ENCODE assay signal across 16 cellular contexts in the genomic region with DNA sequence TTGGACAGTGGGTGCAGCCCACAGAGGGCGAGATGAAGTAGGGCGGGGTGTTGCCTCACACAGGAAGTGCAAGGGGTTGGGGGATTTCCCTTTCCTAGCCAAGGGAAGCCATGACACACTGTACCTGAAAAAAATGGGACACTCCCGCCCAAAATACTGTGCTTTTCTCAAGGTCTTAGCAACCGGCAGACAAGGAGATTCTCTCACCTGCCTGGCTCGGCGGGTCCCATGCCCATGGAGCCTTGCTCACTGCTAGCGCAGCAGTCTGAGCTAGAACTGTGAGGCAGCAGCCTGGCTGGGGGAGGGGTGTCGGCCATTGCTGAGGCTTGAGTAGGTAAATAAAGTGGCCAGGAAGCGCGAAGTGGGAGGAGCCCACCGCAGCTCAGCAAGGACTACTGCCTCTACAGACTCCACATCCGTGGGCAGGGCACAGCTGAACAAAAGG.
DNase-seq lines count a peak whose midpoint lies in the region; ATAC-seq and TF ChIP-seq lines count a peak whose summit lies in the region.
"Had no signal": no experiment of that assay in that cellular context is flagged by ENCODE, and none has a peak within 500 bp of the region (broad histone marks: within the 10 kb centered on the region; RNA-seq: fewer than 3 reads in every experiment).

No MANE protein-coding gene starts in this region.

- peaks cover 17% of the 10 kb centered on the region for H3K9me3 Mint-ChIP-seq in stimulated activated effector memory CD8-positive, alpha-beta T cell treated with anti-CD3 and anti-CD28 coated beads, Interleukin-12 subunit alpha, Interleukin-12 subunit beta, amount 100 ng/mL, for 72 hours

- H3K79me2 ChIP-seq in Karpas-422 (ENCODE audit: low read length), result no peaks in the 10 kb centered on the region

- no peaks in the 10 kb centered on the region for H3K9me2 ChIP-seq in Karpas-422 (replicated peaks; ENCODE audit: insufficient read depth, low read length)

- no peaks in the 10 kb centered on the region for H4K20me1 ChIP-seq in Karpas-422 (ENCODE audit: insufficient read depth, low read depth, low read length)

- peak; percentile 20 for DNase-seq in activated T-cell treated with anti-CD3 and anti-CD28 coated beads, Interleukin-2, amount 50 U/mL, for 1 hour
- DNase-seq in activated T-cell treated with anti-CD3 and anti-CD28 coated beads for 4 hours (no peak), foreskin keratinocyte (no peak), Karpas-422 (no peak)
- peak; percentile 15 for DNase-seq in activated CD8-positive, alpha-beta memory T cell treated with anti-CD3 and anti-CD28 coated beads, Interleukin-2, amount 50 U/mL, for 4 hours
- DNase-seq in stimulated activated effector memory CD8-positive, alpha-beta T cell treated with anti-CD3 and anti-CD28 coated beads, Interleukin-12 subunit alpha, Interleukin-12 subunit beta, amount 100 ng/mL, for 72 hours (ENCODE audit: low spot score in 2 of 2), result peak; percentile 21 to 64
- DNase-seq: ACHN, NCI-H1436, NCI-H774 had no signal

- H3K9me3 ChIP-seq in Karpas-422 (ENCODE audit: low read length), result no peaks in the 10 kb centered on the region

- H3K4me3 ChIP-seq in Karpas-422 (ENCODE audit: low read length), result no peak overlapping the region
- H3K4me3 ChIP-seq: heart left ventricle had no signal

- H3K27ac Mint-ChIP-seq in stimulated activated effector memory CD8-positive, alpha-beta T cell treated with anti-CD3 and anti-CD28 coated beads, Interleukin-12 subunit alpha, Interleukin-12 subunit beta, amount 100 ng/mL, for 72 hours, result peak overlapping the region; percentile 88
- H3K27ac Mint-ChIP-seq: activated T-helper 2 cell treated with anti-CD3 and anti-CD28 coated beads, Interferon-gamma antibody, Interleukin-2, Interleukin-4, amounts not matched to agents 10 μg/mL and 5 μg/mL and 100 μg/mL, durations not matched to agents 14 hours and 24 hours and 36 hours had no signal

- no peak overlapping the region for H3K27ac ChIP-seq in foreskin keratinocyte
- H3K27ac ChIP-seq in Karpas-422 (ENCODE audit: low read length), result no peak overlapping the region
- H3K27ac ChIP-seq: epithelial cell of prostate, heart left ventricle had no signal

- no peak overlapping the region for H3K9ac ChIP-seq in Karpas-422 (ENCODE audit: low read length)

- peaks cover 9% of the 10 kb centered on the region for H3K36me3 Mint-ChIP-seq in stimulated activated effector memory CD8-positive, alpha-beta T cell treated with anti-CD3 and anti-CD28 coated beads, Interleukin-12 subunit alpha, Interleukin-12 subunit beta, amount 100 ng/mL, for 72 hours

- ATAC-seq in foreskin keratinocyte (peak; percentile 27), HG03196 (IDR thresholded peaks at IDR 0.05; ENCODE audit: unreplicated experiment) (no peak), GM21360 (IDR thresholded peaks at IDR 0.05; ENCODE audit: unreplicated experiment) (no peak)
- peak; percentile 94 for ATAC-seq in stimulated activated effector memory CD8-positive, alpha-beta T cell treated with anti-CD3 and anti-CD28 coated beads, Interleukin-12 subunit alpha, Interleukin-12 subunit beta, amount 100 ng/mL, for 72 hours
- ATAC-seq: heart left ventricle, left lobe of liver had no signal

- no peak for TF ChIP-seq CTCF in foreskin keratinocyte (conservative IDR thresholded peaks at IDR 0.05)

- H3K27me3 ChIP-seq in foreskin keratinocyte (no peaks in the 10 kb centered on the region), Karpas-422 (ENCODE audit: low read length) (no peaks in the 10 kb centered on the region)
- H3K27me3 ChIP-seq: heart left ventricle had no signal

- H3K4me1 ChIP-seq in foreskin keratinocyte (peaks cover 4% of the 10 kb centered on the region), Karpas-422 (ENCODE audit: low read length) (peaks cover 11% of the 10 kb centered on the region)
- H3K4me1 ChIP-seq: heart left ventricle had no signal

- peak overlapping the region; percentile 56 for H3K4me3 Mint-ChIP-seq in stimulated activated effector memory CD8-positive, alpha-beta T cell treated with anti-CD3 and anti-CD28 coated beads, Interleukin-12 subunit alpha, Interleukin-12 subunit beta, amount 100 ng/mL, for 72 hours
- H3K4me3 Mint-ChIP-seq: neural crest cell had no signal

- H2AFZ ChIP-seq in Karpas-422 (ENCODE audit: low read length), result no peak overlapping the region

- peaks cover 56% of the 10 kb centered on the region for H3K4me1 Mint-ChIP-seq in stimulated activated effector memory CD8-positive, alpha-beta T cell treated with anti-CD3 and anti-CD28 coated beads, Interleukin-12 subunit alpha, Interleukin-12 subunit beta, amount 100 ng/mL, for 72 hours
- H3K4me1 Mint-ChIP-seq: neural crest cell had no signal

- H3K4me2 ChIP-seq in Karpas-422 (ENCODE audit: low read depth, low read length, poor library complexity, severe bottlenecking), result no peak overlapping the region

- H3K36me3 ChIP-seq in Karpas-422 (ENCODE audit: insufficient read depth, low read length), result no peaks in the 10 kb centered on the region

Comparison
In these comparisons a context has a peak if more than half of its experiments do, and no peak if none do; other contexts are left out.
1. DNase-seq: peak in activated T-cell treated with anti-CD3 and anti-CD28 coated beads, Interleukin-2, amount 50 U/mL, for 1 hour (single experiment), activated CD8-positive, alpha-beta memory T cell treated with anti-CD3 and anti-CD28 coated beads, Interleukin-2, amount 50 U/mL, for 4 hours (single experiment) and stimulated activated effector memory CD8-positive, alpha-beta T cell treated with anti-CD3 and anti-CD28 coated beads, Interleukin-12 subunit alpha, Interleukin-12 subunit beta, amount 100 ng/mL, for 72 hours (2 of 2); none in activated T-cell treated with anti-CD3 and anti-CD28 coated beads for 4 hours (single experiment), foreskin keratinocyte (0 of 2) and Karpas-422 (single experiment).
2. ATAC-seq: peak in foreskin keratinocyte (single experiment) and stimulated activated effector memory CD8-positive, alpha-beta T cell treated with anti-CD3 and anti-CD28 coated beads, Interleukin-12 subunit alpha, Interleukin-12 subunit beta, amount 100 ng/mL, for 72 hours (single experiment); none in HG03196 (single experiment) and GM21360 (single experiment).